18 cellular contexts compared by ENCODE assay signal in the genomic region with DNA sequence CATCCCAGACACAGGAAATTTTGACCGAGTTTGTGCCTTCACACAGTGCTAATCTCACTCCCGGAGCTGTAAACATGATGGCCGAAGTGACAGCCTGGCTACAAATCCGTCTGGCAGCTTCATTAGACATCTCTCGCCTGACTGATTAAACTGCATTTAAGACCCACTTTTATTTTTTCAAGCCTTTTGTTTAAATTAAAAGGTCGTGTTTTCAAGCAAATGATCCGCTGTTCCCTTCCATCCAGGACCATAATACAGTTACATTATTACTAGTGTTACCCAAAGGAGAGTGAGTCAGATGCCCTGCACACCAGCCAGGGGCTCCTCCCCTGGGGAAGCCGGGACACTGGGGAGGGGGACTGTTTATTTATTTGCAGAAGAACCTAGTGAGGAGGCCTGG.
DNase-seq lines count a peak whose midpoint lies in the region; ATAC-seq and TF ChIP-seq lines count a peak whose summit lies in the region.
"Had no signal": no experiment of that assay in that cellular context is flagged by ENCODE, and none has a peak within 500 bp of the region (broad histone marks: within the 10 kb centered on the region; RNA-seq: fewer than 3 reads in every experiment).

No MANE protein-coding gene starts in this region.

- H2AFZ ChIP-seq in neural progenitor cell (replicated peaks) (no peak overlapping the region), H9 (ENCODE audit: low read length) (no peak overlapping the region)

- H3K23me2 ChIP-seq in H9 (ENCODE audit: insufficient read length, low read depth, low read length, poor library complexity, severe bottlenecking), result no peaks in the 10 kb centered on the region

- H3K27me3 Mint-ChIP-seq in neural progenitor cell (ENCODE audit: insufficient read depth, low read depth), result peaks cover 2% of the 10 kb centered on the region
- no peaks in the 10 kb centered on the region for H3K27me3 Mint-ChIP-seq in H9 (ENCODE audit: low read depth)
- peaks cover 3% of the 10 kb centered on the region for H3K27me3 Mint-ChIP-seq in HFFc6 (ENCODE audit: insufficient read depth)

- H3K27ac ChIP-seq in WERI-Rb-1 (peak overlapping the region; percentile 84), neural progenitor cell (no peak overlapping the region), H9 (ENCODE audit: insufficient read length, low read depth, low read length) (no peak overlapping the region)
- H3K27ac ChIP-seq: SJCRH30 had no signal

- no peaks in the 10 kb centered on the region for H3K27me3 ChIP-seq in WERI-Rb-1 (ENCODE audit: insufficient read depth, low read depth, severe bottlenecking)
- H3K27me3 ChIP-seq in neural progenitor cell, result peaks cover 11% of the 10 kb centered on the region
- no peaks in the 10 kb centered on the region for H3K27me3 ChIP-seq in H9 (ENCODE audit: insufficient read depth, low read length)
- H3K27me3 ChIP-seq: SJCRH30 had no signal

- H3K4me1 ChIP-seq in neural progenitor cell, result peaks cover 59% of the 10 kb centered on the region
- peaks cover 2% of the 10 kb centered on the region; the same call in 1 of the 2 replicates for H3K4me1 ChIP-seq in H9 (ENCODE audit: insufficient read depth, low read length)
- H3K4me1 ChIP-seq: SJCRH30 had no signal

- H3K36me3 ChIP-seq in WERI-Rb-1 (no peaks in the 10 kb centered on the region), neural progenitor cell (no peaks in the 10 kb centered on the region)
- H3K36me3 ChIP-seq: MG63 had no signal

- H4K5ac ChIP-seq in H9 (ENCODE audit: insufficient read length, low read depth, low read length), result no peak overlapping the region

- H3K27ac Mint-ChIP-seq in neural progenitor cell (peak overlapping the region; percentile 75), H9 (peak overlapping the region in 1 of 3 experiments; percentile 37; a peak in 1 of 7 replicates), HFFc6 (no peak overlapping the region)

- H3K79me2 ChIP-seq in neural progenitor cell (ENCODE audit: low read depth) (no peaks in the 10 kb centered on the region), H9 (ENCODE audit: insufficient read depth, low read length) (no peaks in the 10 kb centered on the region; the same call in 1 of the 2 replicates)

- no peak overlapping the region for H3K18ac ChIP-seq in H9 (ENCODE audit: insufficient read length, low read depth, low read length)

- H2BK15ac ChIP-seq in H9 (ENCODE audit: low read depth, low read length), result no peak overlapping the region

- H3K36me3 Mint-ChIP-seq in neural progenitor cell, result no peaks in the 10 kb centered on the region
- no peaks in the 10 kb centered on the region for H3K36me3 Mint-ChIP-seq in H9 (ENCODE audit: insufficient read depth in 1 of 3, low read depth in 3 of 3)
- H3K36me3 Mint-ChIP-seq in HFFc6 (ENCODE audit: low read depth), result no peaks in the 10 kb centered on the region

- peak overlapping the region; percentile 46 for H3K4me3 Mint-ChIP-seq in neural progenitor cell
- no peak overlapping the region for H3K4me3 Mint-ChIP-seq in H9
- H3K4me3 Mint-ChIP-seq in HFFc6, result no peak overlapping the region

- no peak overlapping the region for H3K56ac ChIP-seq in H9 (ENCODE audit: insufficient read length, low read depth, low read length)

- H3K79me1 ChIP-seq in H9 (ENCODE audit: insufficient read depth, low read depth, low read length, poor library complexity, severe bottlenecking), result peaks cover 2% of the 10 kb centered on the region

- H3K4me2 ChIP-seq in neural progenitor cell (peak overlapping the region; percentile 46), H9 (ENCODE audit: insufficient read depth, insufficient read length, low read length) (no peak overlapping the region)

- WGBS in H9 (ENCODE audit: extremely low coverage, insufficient read length, low lambda C conversion rate), result no CpG with 5 or more reads among the region's 8 CpGs

- no peak for TF ChIP-seq CTCF in WERI-Rb-1 (IDR thresholded peaks at IDR 0.05; ENCODE audit: low read depth, low read length)
- no peak for TF ChIP-seq CTCF in neural progenitor cell (IDR thresholded peaks at IDR 0.05)
- TF ChIP-seq CTCF in H9 (conservative IDR thresholded peaks at IDR 0.05), result no peak
- no peak for TF ChIP-seq CTCF in HFFc6 (IDR thresholded peaks at IDR 0.05)

- H3K4ac ChIP-seq in H9 (ENCODE audit: low read depth, low read length), result no peak overlapping the region

- no peaks in the 10 kb centered on the region for H3K9me3 ChIP-seq in WERI-Rb-1 (ENCODE audit: severe bottlenecking)
- no peaks in the 10 kb centered on the region for H3K9me3 ChIP-seq in neural progenitor cell (ENCODE audit: low read depth)
- no peaks in the 10 kb centered on the region for H3K9me3 ChIP-seq in H9 (ENCODE audit: control insufficient read depth, low read depth, low read length)
- H3K9me3 ChIP-seq: MG63, SJCRH30 had no signal

- H3K23ac ChIP-seq in H9 (ENCODE audit: insufficient read length, low read depth, low read length), result no peak overlapping the region

- H2BK20ac ChIP-seq in H9 (ENCODE audit: low read depth, low read length, poor library complexity, severe bottlenecking), result no peak overlapping the region

- no peak overlapping the region for H2BK120ac ChIP-seq in H9 (ENCODE audit: low read depth, low read length, poor library complexity, severe bottlenecking)

- H3K4me3 ChIP-seq in WERI-Rb-1 (ENCODE audit: low read depth, low read length) (peak overlapping the region; percentile 23), neural progenitor cell (no peak overlapping the region)
- H3K4me3 ChIP-seq: MG63, SJCRH30 had no signal

- DNase-seq in ELF-1 (ENCODE audit: low read depth, low spot score) (peak; percentile 21), NCI-H1694 treated with DMSO at 0.1 percent for 48 hours (lab: John Stamatoyannopoulos, UW) (peak; percentile 76), WERI-Rb-1 (peak; percentile 64), neural progenitor cell (ENCODE audit: low spot score) (peak; percentile 63), H9 (no peak), HFFc6 (no peak), SW 1271 (lab: John Stamatoyannopoulos, UW) (no peak)
- DNase-seq: C1 segment of cervical spinal cord, DMS153, H7, IMR-90, Karpas-422, MG63, NCI-H1092, NCI-H748 treated with DMSO at 0.1 percent for 48 hours, PC-3, SJCRH30 had no signal

- ATAC-seq in HG02840 (IDR thresholded peaks at IDR 0.05; ENCODE audit: low FRiP score, unreplicated experiment), result no peak
- ATAC-seq: PC-3 had no signal

- no peak overlapping the region for H2AK5ac ChIP-seq in H9 (ENCODE audit: insufficient read length, low read length)

- peaks cover 17% of the 10 kb centered on the region for H4K20me1 ChIP-seq in neural progenitor cell (ENCODE audit: low read depth)
- H4K20me1 ChIP-seq in H9 (ENCODE audit: control insufficient read depth, insufficient read depth, insufficient read length), result no peaks in the 10 kb centered on the region

- peaks cover 44% of the 10 kb centered on the region for H3F3A ChIP-seq in neural progenitor cell (ENCODE audit: low read depth)

- H3K9ac ChIP-seq in neural progenitor cell (no peak overlapping the region), H9 (ENCODE audit: extremely low read depth, insufficient read length, low read length) (no peak overlapping the region)

- no peak overlapping the region for H4K8ac ChIP-seq in H9 (replicated peaks; ENCODE audit: insufficient read length, low read depth, low read length)

- no peak overlapping the region for H4K91ac ChIP-seq in H9 (ENCODE audit: insufficient read length, low read depth, low read length)

- H2BK5ac ChIP-seq in H9 (ENCODE audit: insufficient read length, low read length), result no peak overlapping the region

- no peaks in the 10 kb centered on the region for H3K9me3 Mint-ChIP-seq in neural progenitor cell
- no peaks in the 10 kb centered on the region; a peak in 1 of 5 replicates for H3K9me3 Mint-ChIP-seq in H9
- no peaks in the 10 kb centered on the region for H3K9me3 Mint-ChIP-seq in HFFc6

- H2BK12ac ChIP-seq in H9 (ENCODE audit: insufficient read length, low read depth, low read length), result no peak overlapping the region

- H3K14ac ChIP-seq in H9 (ENCODE audit: insufficient read depth, low read length), result no peak overlapping the region

- H3K4me1 Mint-ChIP-seq in neural progenitor cell (peaks cover 60% of the 10 kb centered on the region), H9 (peaks cover 44 to 58% of the 10 kb centered on the region in 2 experiments), HFFc6 (ENCODE audit: low read depth) (no peaks in the 10 kb centered on the region)

- H3T11ph ChIP-seq in H9 (ENCODE audit: low read length), result no peak overlapping the region

Comparison
In these comparisons a context has a peak if more than half of its experiments do, and no peak if none do; other contexts are left out.
1. DNase-seq: peak in ELF-1 (single experiment), NCI-H1694 treated with DMSO at 0.1 percent for 48 hours (single experiment), WERI-Rb-1 (single experiment) and neural progenitor cell (single experiment); none in H9 (single experiment), HFFc6 (single experiment) and SW 1271 (0 of 2).